22 cellular contexts compared by ENCODE assay signal in genomic region chr1:169381162-169381561, GRCh38. TPM values are rescaled to one million over a fixed set of nuclear protein-coding genes. Genes with fewer than 3 reads are reported as not detected.
DNase-seq lines count a peak whose midpoint lies in the region; ATAC-seq, FAIRE-seq and TF ChIP-seq lines count a peak whose summit lies in the region.
"Had no signal": no experiment of that assay in that cellular context is flagged by ENCODE, and none has a peak within 500 bp of the region (broad histone marks: within the 10 kb centered on the region; RNA-seq: fewer than 3 reads in every experiment).

No MANE protein-coding gene starts in this region.

- intact Hi-C loops in Calu3 (cut with micrococcal nuclease; ENCODE audit: unreplicated experiment) (no loop called here), adrenal gland (cut with DNase I) (no loop called here)

- DNase-seq in Calu3 (no peak), left lobe of liver (ENCODE audit: low spot score) (no peak), small intestine (no peak), tibial nerve (ENCODE audit: low spot score in 2 of 2) (no peak), adrenal gland (no peak)
- DNase-seq: 8988T; ACHN; BE2C; C1 segment of cervical spinal cord; CD4-positive, alpha-beta memory T cell; CD4-positive, CD25-positive, alpha-beta regulatory T cell; CD8-positive, alpha-beta memory T cell; COR-L47; DMS79 treated with DMSO at 0.1 percent for 48 hours; GF-D8 had no signal

- H3K27ac ChIP-seq in small intestine (ENCODE audit: low read depth in 1 of 2, low read length in 1 of 2): no peak overlapping the region
- H3K27ac ChIP-seq in tibial nerve: no peak overlapping the region
- no peak overlapping the region for H3K27ac ChIP-seq in adrenal gland
- H3K27ac ChIP-seq: BLaER1 had no signal

- H3K27ac Mint-ChIP-seq in Calu3 (ENCODE audit: unreplicated experiment): peak overlapping the region; percentile 55
- H3K27ac Mint-ChIP-seq: CD14-positive monocyte; CD4-positive, CD25-positive, alpha-beta regulatory T cell; CD8-positive, alpha-beta memory T cell had no signal

- H3K27me3 ChIP-seq in small intestine (ENCODE audit: control insufficient read depth in 2 of 2, insufficient read depth in 2 of 2, low read length in 2 of 2) (no peaks in the 10 kb centered on the region), tibial nerve (no peaks in the 10 kb centered on the region), adrenal gland (no peaks in the 10 kb centered on the region)
- H3K27me3 ChIP-seq: BE2C, BLaER1 had no signal

- peaks cover 7% of the 10 kb centered on the region for H3K4me1 Mint-ChIP-seq in Calu3 (ENCODE audit: low read depth, unreplicated experiment)
- H3K4me1 Mint-ChIP-seq: CD14-positive monocyte had no signal

- H3K9me3 ChIP-seq in small intestine (ENCODE audit: control insufficient read depth, low read depth) (no peaks in the 10 kb centered on the region), tibial nerve (no peaks in the 10 kb centered on the region), adrenal gland (replicated peaks in 1 of 3) (no peaks in the 10 kb centered on the region)
- H3K9me3 ChIP-seq: BE2C, BLaER1 had no signal

- CTCF ChIA-PET in Calu3 (lab: Charles Lee): interaction anchor here (1.8 kb wide), 1 partner anchor 14 kb away, joined by 5 read pairs; the partner anchor contains the start of genes BLZF1 and NME7

- no peak for TF ChIP-seq POLR2A in tibial nerve (IDR thresholded peaks at IDR 0.05)
- TF ChIP-seq POLR2A in adrenal gland (IDR thresholded peaks at IDR 0.05): no peak

- peaks cover 23% of the 10 kb centered on the region for H3K36me3 Mint-ChIP-seq in Calu3 (ENCODE audit: insufficient read depth, unreplicated experiment)

- TF ChIP-seq CTCF in Calu3 (IDR thresholded peaks at IDR 0.05; ENCODE audit: unreplicated experiment): no peak
- TF ChIP-seq CTCF in tibial nerve (IDR thresholded peaks at IDR 0.05): no peak
- no peak for TF ChIP-seq CTCF in adrenal gland (IDR thresholded peaks at IDR 0.05)

- H3K27me3 Mint-ChIP-seq in Calu3 (ENCODE audit: unreplicated experiment): no peaks in the 10 kb centered on the region
- H3K27me3 Mint-ChIP-seq: CD4-positive, alpha-beta memory T cell; CD4-positive, CD25-positive, alpha-beta regulatory T cell; CD8-positive, alpha-beta memory T cell had no signal

- TF ChIP-seq EP300 in tibial nerve (IDR thresholded peaks at IDR 0.05): no peak

- no peak overlapping the region for H3K4me3 Mint-ChIP-seq in Calu3 (ENCODE audit: low read depth, unreplicated experiment)
- H3K4me3 Mint-ChIP-seq: CD14-positive monocyte; CD4-positive, alpha-beta memory T cell; CD4-positive, CD25-positive, alpha-beta regulatory T cell; CD8-positive, alpha-beta memory T cell had no signal

- H3K4me1 ChIP-seq in small intestine (ENCODE audit: control insufficient read depth in 2 of 2, insufficient read depth in 1 of 2, low read depth in 1 of 2, low read length in 1 of 2) (peaks cover 5 to 6% of the 10 kb centered on the region in 2 donors), tibial nerve (no peaks in the 10 kb centered on the region), adrenal gland (replicated peaks in 1 of 2) (no peaks in the 10 kb centered on the region)
- H3K4me1 ChIP-seq: BE2C, BLaER1 had no signal

- FAIRE-seq in TTC549 (lab: Jason Lieb, UNC): peak; percentile 32
- peak; percentile 30 for FAIRE-seq in small intestine (lab: Jason Lieb, UNC)
- FAIRE-seq: A204.1, G401.6, GM12891 had no signal

- peak; percentile 34 for ATAC-seq in left lobe of liver
- ATAC-seq in GM18867 (IDR thresholded peaks at IDR 0.05; ENCODE audit: unreplicated experiment): no peak

- peaks cover 4 to 20% of the 10 kb centered on the region in 2 donors for H3K36me3 ChIP-seq in small intestine (ENCODE audit: control insufficient read depth in 2 of 2, insufficient read depth in 2 of 2, low read length in 2 of 2)
- H3K36me3 ChIP-seq in tibial nerve: peaks cover 0 to 86% (median 0%) of the 10 kb centered on the region in 3 donors
- peaks cover 0 to 59% of the 10 kb centered on the region in 2 donors for H3K36me3 ChIP-seq in adrenal gland (replicated peaks in 1 of 2)

- no TSS peak for BruUV-seq in Calu3 (replicated peaks; lab: Mats Ljungman, UMichigan)

- no peaks in the 10 kb centered on the region for H3K9me3 Mint-ChIP-seq in Calu3 (ENCODE audit: low read depth, unreplicated experiment)
- H3K9me3 Mint-ChIP-seq: CD14-positive monocyte; CD4-positive, alpha-beta memory T cell; CD4-positive, CD25-positive, alpha-beta regulatory T cell; CD8-positive, alpha-beta memory T cell had no signal

- H3K4me3 ChIP-seq in small intestine (ENCODE audit: low read depth in 1 of 2, low read length in 2 of 2) (no peak overlapping the region), tibial nerve (no peak overlapping the region), adrenal gland (no peak overlapping the region)
- H3K4me3 ChIP-seq: BLaER1 had no signal

RNA-seq across cellular contexts. Expression of gene BLZF1, which starts 13.2 kb away (rescaled TPM):
- total RNA-seq in Calu3 (2022) (45.7 and 55.5 TPM in 2 replicates), left lobe of liver (7.0 TPM), tibial nerve (10 to 100 TPM; 17.8 to 36.0 (median 29.4) TPM), adrenal gland (10 to 100 TPM; 11.0 to 36.0 (median 20.0) TPM)
- polyA plus RNA-seq in small intestine (10 to 100 TPM in 2 of 3 donors, 1 to 10 TPM in 1; 9.2 to 13.4 (median 10.5) TPM), adrenal gland (10 to 100 TPM in 1 of 3 donors, 1 to 10 TPM in 2; 7.5 to 31.0 (median 7.6) TPM)

RNA-seq across cellular contexts. Expression of gene NME7, which starts 13.6 kb away (rescaled TPM):
- total RNA-seq in Calu3 (2022): 25.2 and 33.2 TPM in 2 replicates
- total RNA-seq in left lobe of liver: 4.9 TPM
- polyA plus RNA-seq in small intestine: 10 to 100 TPM in 1 of 3 donors, 1 to 10 TPM in 2; 2.2 to 12.0 (median 5.7) TPM
- 10 to 100 TPM in 2 of 4 donors, 1 to 10 TPM in 2; 8.2 to 26.2 (median 17.5) TPM for total RNA-seq in tibial nerve
- total RNA-seq in adrenal gland: 10 to 100 TPM; 10.6 to 22.8 (median 16.1) TPM
- 10 to 100 TPM in 1 of 3 donors, 1 to 10 TPM in 2; 3.3 to 41.4 (median 10.0) TPM for polyA plus RNA-seq in adrenal gland

RNA-seq across cellular contexts. Expression of gene CCDC181, which starts 46.1 kb away (rescaled TPM):
- total RNA-seq in Calu3 (2022) (0.64 and 0.71 TPM in 2 replicates), left lobe of liver (not detected), tibial nerve (1 to 10 TPM in 3 of 4 donors, under 1 TPM in 1; 0.39 to 3.6 (median 1.6) TPM), adrenal gland (1 to 10 TPM in 3 of 8 donors, under 1 TPM in 2, not detected in 3; 0.15 to 2.6 (median 1.2) TPM)
- polyA plus RNA-seq in small intestine (under 1 TPM in 1 of 3 donors, not detected in 2; 0.25 TPM), adrenal gland (1 to 10 TPM; 1.3 to 4.2 (median 3.5) TPM)
- total RNA-seq: CD4-positive, CD25-positive, alpha-beta regulatory T cell had no signal
- polyA plus RNA-seq: CD14-positive monocyte; CD4-positive, alpha-beta memory T cell; CD4-positive, CD25-positive, alpha-beta regulatory T cell; CD8-positive, alpha-beta memory T cell had no signal
